Comparison of ENCODE assay signal across 6 cellular contexts in genomic region chrX:147781844-147782243, GRCh38.
"Had no signal": no experiment of that assay in that cellular context is flagged by ENCODE, and none has a peak within 500 bp of the region (broad histone marks: within the 10 kb centered on the region; RNA-seq: fewer than 3 reads in every experiment).

No MANE protein-coding gene starts in this region.

- ATAC-seq: GM23338, K562 had no signal

- H3K4me1 Mint-ChIP-seq: GM23338 had no signal

- H3K27ac Mint-ChIP-seq: GM23338, H9 had no signal

- H3K4me3 Mint-ChIP-seq: GM23338, H9 had no signal

- DNase-seq: H9, HCEC 1CT, IMR-90, KG1 had no signal

- H3K9me3 Mint-ChIP-seq: GM23338 had no signal
